ENCODE assay signal across 1 cellular context in genomic region chr15:79904256-79904655, GRCh38.
TF ChIP-seq lines count a peak whose summit lies in the region.

No MANE protein-coding gene starts in this region.

TF ChIP-seq in HEK293, 187 proteins besides CTCF, POLR2A, EP300 and RAD21 (continued from another document):
- no peak for TF ChIP-seq ZNF645 (tag by site-specific recombination; IDR thresholded peaks at IDR 0.05)
